Comparison of ENCODE assay signal across 16 cellular contexts in genomic region chr3:182629521-182629920, GRCh38.
A peak's percentile ranks its signal among the peaks of the same experiment; 100 is the strongest.
DNase-seq lines count a peak whose midpoint lies in the region; ATAC-seq, FAIRE-seq and TF ChIP-seq lines count a peak whose summit lies in the region.
"Had no signal": no experiment of that assay in that cellular context is flagged by ENCODE, and none has a peak within 500 bp of the region (broad histone marks: within the 10 kb centered on the region; RNA-seq: fewer than 3 reads in every experiment).

No MANE protein-coding gene starts in this region.

- no peak for TF ChIP-seq CTCF in bronchial epithelial cell (IDR thresholded peaks at IDR 0.05; ENCODE audit: insufficient read depth, low read length, severe bottlenecking)
- no peak for TF ChIP-seq CTCF in esophagus squamous epithelium (IDR thresholded peaks at IDR 0.05)
- TF ChIP-seq CTCF in lower leg skin (IDR thresholded peaks at IDR 0.05): no peak

- H3K4me1 ChIP-seq in esophagus squamous epithelium: peaks cover 0 to 56% (median 16%) of the 10 kb centered on the region in 3 donors
- H3K4me1 ChIP-seq: A549, BE2C had no signal

- H3K4me3 ChIP-seq in bronchial epithelial cell (ENCODE audit: low read depth, low read length) (no peak overlapping the region), esophagus squamous epithelium (no peak overlapping the region), lower leg skin (ENCODE audit: low read depth, poor library complexity, severe bottlenecking) (no peak overlapping the region)
- H3K4me3 ChIP-seq: A549 had no signal

- H3K36me3 ChIP-seq in bronchial epithelial cell (ENCODE audit: control insufficient read depth, insufficient read depth, low read length) (no peaks in the 10 kb centered on the region), esophagus squamous epithelium (no peaks in the 10 kb centered on the region)
- H3K36me3 ChIP-seq: BE2C had no signal

- no peaks in the 10 kb centered on the region for H3K9me3 ChIP-seq in esophagus squamous epithelium
- H3K9me3 ChIP-seq: A549, BE2C had no signal

- peak overlapping the region in 3 of 4 donors; percentile 78 to 87 (median 80) for H3K27ac ChIP-seq in esophagus squamous epithelium
- H3K27ac ChIP-seq: A549, C4-2B had no signal

- H3K27me3 ChIP-seq in bronchial epithelial cell (ENCODE audit: control insufficient read depth, insufficient read depth, low read length): no peaks in the 10 kb centered on the region
- H3K27me3 ChIP-seq in esophagus squamous epithelium: no peaks in the 10 kb centered on the region

- WGBS in esophagus squamous epithelium, 2 donors: 5 to 53% methylated on average over 1 of the region's 1 CpG
- WGBS in lower leg skin, 2 donors: 30 to 65% methylated on average over 1 of the region's 1 CpG

- FAIRE-seq in bronchial epithelial cell (lab: Jason Lieb, UNC): peak; percentile 77
- FAIRE-seq: A549, GM12892, GM19239 had no signal

- peak; percentile 12 for DNase-seq in M059J (ENCODE audit: low read depth)
- peak; percentile 96 for DNase-seq in bronchial epithelial cell (ENCODE audit: low read depth)
- no peak for DNase-seq in esophagus squamous epithelium (lab: John Stamatoyannopoulos, UW)
- no peak for DNase-seq in lower leg skin (ENCODE audit: low spot score in 2 of 2)
- DNase-seq in stimulated activated CD4-positive, alpha-beta T cell treated with anti-CD3 and anti-CD28 coated beads, Interleukin-12 subunit alpha, Interleukin-12 subunit beta, amount 100 ng/mL, for 4 hours: no peak
- DNase-seq: BE2C; CD4-positive, alpha-beta memory T cell; DMS153; DMS79 treated with DMSO at 0.1 percent for 48 hours; GDM1 had no signal

- intact Hi-C loops in esophagus squamous epithelium (cut with DNase I): no loop called here
- intact Hi-C loops in lower leg skin (cut with DNase I; ENCODE audit: low total_unique reads): no loop called here

- TF ChIP-seq POLR2A in esophagus squamous epithelium (IDR thresholded peaks at IDR 0.05): no peak
- TF ChIP-seq POLR2A in lower leg skin (IDR thresholded peaks at IDR 0.05): no peak

- ATAC-seq in HG03280 (IDR thresholded peaks at IDR 0.05; ENCODE audit: unreplicated experiment): no peak
- ATAC-seq: A549, HCT116 had no signal

Comparison
In these comparisons a context has a peak if more than half of its experiments do, and no peak if none do; other contexts are left out.
1. DNase-seq: peak in M059J (single experiment) and bronchial epithelial cell (single experiment); none in esophagus squamous epithelium (single experiment), lower leg skin (0 of 2) and stimulated activated CD4-positive, alpha-beta T cell treated with anti-CD3 and anti-CD28 coated beads, Interleukin-12 subunit alpha, Interleukin-12 subunit beta, amount 100 ng/mL, for 4 hours (single experiment).